In genomic region chr7:30504347-30505173, GRCh38 we compare ENCODE assay signal across 1 cellular context.
TF ChIP-seq lines count a peak whose summit lies in the region.

Gene GGCT, minus strand, starts transcription at chr7:30504829. Its CDS starts 120 bp downstream, at chr7:30504709.

TF ChIP-seq in HepG2, 621 proteins besides CTCF, POLR2A, EP300 and RAD21 (continued from another document and continues in another):
- TF ChIP-seq KIAA2018 (CRISPR knock-in tag; IDR thresholded peaks at IDR 0.05; ENCODE audit: borderline replicate concordance) (no peak), ZNF614 (CRISPR knock-in tag; IDR thresholded peaks at IDR 0.05; ENCODE audit: borderline replicate concordance) (peak; percentile 51; the same call in 1 of the 2 replicates), ZNF678 (CRISPR knock-in tag; IDR thresholded peaks at IDR 0.05) (peak; percentile 50; the same call in 1 of the 2 replicates), ZNF788 (CRISPR knock-in tag; IDR thresholded peaks at IDR 0.05; ENCODE audit: borderline replicate concordance) (peak; percentile 85), CC2D1A (CRISPR knock-in tag; IDR thresholded peaks at IDR 0.05) (no peak), ZNF83 (CRISPR knock-in tag; IDR thresholded peaks at IDR 0.05; ENCODE audit: borderline replicate concordance) (no peak), ZMYM2 (CRISPR knock-in tag; IDR thresholded peaks at IDR 0.05) (no peak), ZBTB7A (CRISPR knock-in tag; IDR thresholded peaks at IDR 0.05) (peak; percentile 50; the same call in 1 of the 2 replicates), POLR2G (IDR thresholded peaks at IDR 0.05; ENCODE audit: low read depth, low read length) (peak; percentile 96), SIN3B (IDR thresholded peaks at IDR 0.05; ENCODE audit: low read length) (no peak), BCL3 (CRISPR knock-in tag; IDR thresholded peaks at IDR 0.05) (peak; percentile 83; the same call in 1 of the 2 replicates), NFATC3 (CRISPR knock-in tag; IDR thresholded peaks at IDR 0.05) (no peak), PITX1 (CRISPR knock-in tag; IDR thresholded peaks at IDR 0.05) (no peak), CEBPB (IDR thresholded peaks at IDR 0.05; ENCODE audit: borderline replicate concordance, low read depth, low read length) (peak; percentile 89), ASH2L (IDR thresholded peaks at IDR 0.05; ENCODE audit: insufficient read length, low read depth, low read length) (peak; percentile 89), ZNF160 (CRISPR knock-in tag; IDR thresholded peaks at IDR 0.05) (peak; percentile 60; the same call in 1 of the 2 replicates), RBAK (CRISPR knock-in tag; IDR thresholded peaks at IDR 0.05) (no peak; the same call in 1 of the 2 replicates), ZSCAN20 (CRISPR knock-in tag; IDR thresholded peaks at IDR 0.05; ENCODE audit: borderline replicate concordance) (0 out of 2 replicates have a peak, but pooled peaks have one; percentile 56), MIER2 (CRISPR knock-in tag; IDR thresholded peaks at IDR 0.05) (no peak; the same call in 1 of the 2 replicates), ATF4 (CRISPR knock-in tag; IDR thresholded peaks at IDR 0.05) (no peak), ZNF546 (CRISPR knock-in tag; conservative IDR thresholded peaks at IDR 0.05) (no peak), ZFP91 (CRISPR knock-in tag; IDR thresholded peaks at IDR 0.05; ENCODE audit: borderline replicate concordance) (peak; percentile 76), POLR2AphosphoS2 (IDR thresholded peaks at IDR 0.05; ENCODE audit: low read depth, low read length) (no peak), ZNF343 (CRISPR knock-in tag; IDR thresholded peaks at IDR 0.05) (0 out of 2 replicates have a peak, but pooled peaks have one; percentile 42), ZFP82 (CRISPR knock-in tag; IDR thresholded peaks at IDR 0.05; ENCODE audit: borderline replicate concordance) (peak; percentile 90), KMT2A (CRISPR knock-in tag; IDR thresholded peaks at IDR 0.05) (peak; percentile 86), ELK4 (CRISPR knock-in tag; IDR thresholded peaks at IDR 0.05; ENCODE audit: borderline replicate concordance) (no peak), ZNF770 (CRISPR knock-in tag; IDR thresholded peaks at IDR 0.05) (no peak; the same call in 1 of the 2 replicates), SNAPC4 (CRISPR knock-in tag; IDR thresholded peaks at IDR 0.05) (no peak), JUN (CRISPR knock-in tag; IDR thresholded peaks at IDR 0.05) (no peak), HNF1B (CRISPR knock-in tag; IDR thresholded peaks at IDR 0.05) (peak; percentile 74; the same call in 1 of the 2 replicates), ZNF20 (CRISPR knock-in tag; IDR thresholded peaks at IDR 0.05) (no peak), CEBPG (CRISPR knock-in tag; IDR thresholded peaks at IDR 0.05) (peak; percentile 63), SIN3A (IDR thresholded peaks at IDR 0.05; ENCODE audit: borderline replicate concordance, low read depth, low read length) (peak; percentile 91; the same call in 1 of the 2 replicates), ATF7 (IDR thresholded peaks at IDR 0.05) (no peak), ATF7 (CRISPR knock-in tag; IDR thresholded peaks at IDR 0.05) (no peak), PCBP1 (IDR thresholded peaks at IDR 0.05; ENCODE audit: borderline replicate concordance, low read depth, low read length) (no peak)
